Comparison of ENCODE assay signal across 8 cellular contexts in the genomic region with DNA sequence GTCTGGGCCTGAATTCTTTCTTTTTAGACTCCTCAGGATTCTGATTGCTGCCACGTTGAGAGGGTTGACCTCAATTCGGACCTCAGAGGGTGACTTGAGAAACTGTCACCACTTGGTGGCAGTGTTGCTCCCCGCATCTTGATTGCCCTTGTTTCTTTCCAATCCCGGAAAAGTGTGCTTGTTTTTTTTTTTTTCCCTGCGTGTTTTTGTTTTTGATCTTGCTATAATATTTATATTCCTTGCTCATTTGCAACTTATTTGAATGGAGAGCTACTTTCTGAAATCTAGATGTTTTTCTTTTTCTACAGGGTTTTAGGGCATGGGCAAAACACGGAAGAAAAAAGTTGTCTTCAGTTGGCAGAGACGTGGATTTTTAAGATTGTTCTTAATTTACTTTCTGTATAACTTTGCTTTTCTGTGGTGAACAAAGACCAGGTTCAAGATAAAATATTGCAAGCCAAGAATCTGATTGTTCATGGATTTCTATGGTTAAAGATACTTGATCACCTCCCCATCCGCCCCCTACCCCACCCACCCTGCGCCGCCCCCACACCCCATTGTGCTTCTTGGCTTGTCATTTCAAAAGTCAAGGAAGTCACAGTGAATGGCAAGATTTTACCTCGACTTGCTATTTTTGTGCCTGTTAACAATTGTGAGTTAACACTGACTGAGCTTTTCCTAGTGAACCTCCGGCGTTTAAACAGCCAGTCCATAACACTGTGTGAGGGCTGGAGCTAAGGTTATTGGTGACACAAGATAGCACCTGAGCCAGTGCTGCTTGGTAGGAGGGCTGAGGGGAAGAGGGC.
DNase-seq lines count a peak whose midpoint lies in the region; ATAC-seq and TF ChIP-seq lines count a peak whose summit lies in the region.

No MANE protein-coding gene starts in this region.

- ATAC-seq in heart right ventricle, result peak; percentile 52 to 89 (median 79)

- H3K27ac ChIP-seq in heart right ventricle (peak overlapping the region in 9 of 10 donors; percentile 18 to 81 (median 75)), urinary bladder (ENCODE audit: low read depth) (no peak overlapping the region)

- TF ChIP-seq CTCF in LNCaP clone FGC (IDR thresholded peaks at IDR 0.05; ENCODE audit: control insufficient read depth, extremely low read depth, insufficient read depth) (peak; percentile 77), heart right ventricle (IDR thresholded peaks at IDR 0.05) (peak; percentile 74 to 95 (median 87))

- intact Hi-C loops in heart right ventricle (cut with DNase I), result loop anchor here in 9 of 10 donors (2.0 to 10.0 kb wide), 13 partner anchors 95 to 723 kb away; a partner anchor contains a TSS

- peaks cover 0 to 67% (median 7%) of the 10 kb centered on the region in 9 donors for H3K36me3 ChIP-seq in heart right ventricle
- H3K36me3 ChIP-seq in urinary bladder (ENCODE audit: insufficient read depth), result no peaks in the 10 kb centered on the region

- DNase-seq in NK-92 treated with Interleukin-12 subunit alpha and Interleukin-12 subunit beta, amount 100 ng/mL, for 24 hours (lab: John Stamatoyannopoulos, UW), result peak; percentile 13
- DNase-seq in NK-92 (lab: John Stamatoyannopoulos, UW; ENCODE audit: unreplicated experiment), result no peak
- peak; percentile 41 for DNase-seq in LNCaP clone FGC (ENCODE audit: low read depth)
- peak; percentile 48 for DNase-seq in SW480 (ENCODE audit: low spot score)
- peak; percentile 30 for DNase-seq in activated naive CD8-positive, alpha-beta T cell treated with anti-CD3 and anti-CD28 coated beads, Interleukin-2, amount 50 U/mL, for 16 hours (ENCODE audit: low read depth, low spot score)
- DNase-seq in heart right ventricle, result peak; percentile 74 to 87
- peak; percentile 74 for DNase-seq in putamen (ENCODE audit: low spot score)

- H3K4me3 ChIP-seq in LNCaP clone FGC (ENCODE audit: low read depth, low read length) (no peak overlapping the region), heart right ventricle (peak overlapping the region in 8 of 10 donors; percentile 21 to 54 (median 42)), urinary bladder (ENCODE audit: low read depth, low read length) (peak overlapping the region; percentile 20)

- H3K27me3 ChIP-seq in heart right ventricle, result no peaks in the 10 kb centered on the region

- 24 to 29% methylated on average over 13 of the region's 13 CpGs for WGBS in heart right ventricle, 2 donors
- 21% methylated on average over 13 of the region's 13 CpGs for WGBS in urinary bladder

- H3K9me3 ChIP-seq in heart right ventricle, result no peaks in the 10 kb centered on the region

- H3K4me1 ChIP-seq in heart right ventricle (peaks cover 0 to 46% (median 26%) of the 10 kb centered on the region in 9 donors), urinary bladder (ENCODE audit: insufficient read depth) (no peaks in the 10 kb centered on the region)
